In genomic region chr7:154120825-154121224, GRCh38 we compare ENCODE assay signal across 5 cellular contexts.
A peak's percentile ranks its signal among the peaks of the same experiment; 100 is the strongest.
DNase-seq lines count a peak whose midpoint lies in the region; ATAC-seq, FAIRE-seq and TF ChIP-seq lines count a peak whose summit lies in the region.
"Not testable (repeated sequence)": the region's sequence is repeated elsewhere in the genome, so short reads cannot be mapped to it uniquely, and the experiment has no call there.

No MANE protein-coding gene starts in this region.

- not testable (repeated sequence) for H3K4me3 ChIP-seq in BLaER1; GM23338; H1 (ENCODE audit: extremely low read depth in 1 of 4, insufficient read depth in 2 of 4, low read depth in 3 of 4, low read length in 4 of 4); endodermal cell (ENCODE audit: low read length)
- peak overlapping the region in 1 of 10 experiments; percentile 37; a peak in 1 of 20 replicates for H3K4me3 ChIP-seq in BLaER1 treated with 17β-estradiol and CSF1 and Interleukin-3, amounts not matched to agents 10 nM and 100 nM

- H3K4me1 ChIP-seq in BLaER1 = peaks cover 25% of the 10 kb centered on the region
- peaks cover 0 to 23% (median 12%) of the 10 kb centered on the region in 10 experiments; a peak in 14 of 20 replicates for H3K4me1 ChIP-seq in BLaER1 treated with 17β-estradiol and CSF1 and Interleukin-3, amounts not matched to agents 10 nM and 100 nM
- H3K4me1 ChIP-seq in GM23338 (ENCODE audit: insufficient read depth); H1 (replicated peaks in 1 of 4; ENCODE audit: control insufficient read depth in 3 of 4, insufficient read depth in 4 of 4, low read length in 3 of 4); endodermal cell (ENCODE audit: control insufficient read depth, insufficient read depth, low read length): not testable (repeated sequence)

- peak overlapping the region; percentile 49; the same call in 1 of the 2 replicates for H3K27ac ChIP-seq in BLaER1
- H3K27ac ChIP-seq in BLaER1 treated with 17β-estradiol and CSF1 and Interleukin-3, amounts not matched to agents 10 nM and 100 nM = peak overlapping the region in 1 of 11 experiments; percentile 55; a peak in 3 of 22 replicates
- not testable (repeated sequence) for H3K27ac ChIP-seq in GM23338 (ENCODE audit: low read depth); H1 (ENCODE audit: low read depth, low read length); endodermal cell (ENCODE audit: low read depth, low read length)

- H4K20me1 ChIP-seq in BLaER1; BLaER1 treated with 17β-estradiol and CSF1 and Interleukin-3, amounts not matched to agents 10 nM and 100 nM; GM23338 (replicated peaks; ENCODE audit: insufficient read depth); H1 (replicated peaks in 1 of 2; ENCODE audit: control insufficient read depth in 1 of 2, insufficient read depth in 2 of 2, low read length in 2 of 2): not testable (repeated sequence)

- not testable (repeated sequence) for H3K9me3 Mint-ChIP-seq in GM23338, endodermal cell

- not testable (repeated sequence) for H2AFZ ChIP-seq in GM23338; H1 (ENCODE audit: low read length)

- H2BK15ac ChIP-seq in H1 (ENCODE audit: low read length) = not testable (repeated sequence)

- H3K9me3 ChIP-seq in BLaER1; BLaER1 treated with 17β-estradiol and CSF1 and Interleukin-3, amounts not matched to agents 10 nM and 100 nM (replicated peaks in 1 of 11); H1 (ENCODE audit: insufficient read depth in 2 of 2, low read depth in 1 of 2, low read length in 1 of 2); endodermal cell (ENCODE audit: control insufficient read depth, low read length): not testable (repeated sequence)

- H3F3A ChIP-seq in GM23338 (replicated peaks; ENCODE audit: low read depth) = not testable (repeated sequence)

- H3K23me2 ChIP-seq in H1 (ENCODE audit: low read depth, low read length) = not testable (repeated sequence)

- not testable (repeated sequence) for H3K18ac ChIP-seq in H1 (ENCODE audit: extremely low read depth, low read length)

- peak overlapping the region; percentile 67 for H3K4me2 ChIP-seq in BLaER1
- peak overlapping the region in 9 of 11 experiments; percentile 29 to 78 (median 64); a peak in 17 of 22 replicates for H3K4me2 ChIP-seq in BLaER1 treated with 17β-estradiol and CSF1 and Interleukin-3, amounts not matched to agents 10 nM and 100 nM
- H3K4me2 ChIP-seq in GM23338; H1 (ENCODE audit: insufficient read depth in 1 of 2, low read depth in 2 of 2, low read length in 2 of 2): not testable (repeated sequence)

- H3K36me3 Mint-ChIP-seq in GM23338 (ENCODE audit: low read depth); endodermal cell (ENCODE audit: low read depth): not testable (repeated sequence)

- H2BK20ac ChIP-seq in H1 (ENCODE audit: low read length) = not testable (repeated sequence)

- not testable (repeated sequence) for H3K27ac Mint-ChIP-seq in GM23338, endodermal cell

- not testable (repeated sequence) for H4K8ac ChIP-seq in H1 (ENCODE audit: extremely low read depth, insufficient read depth, low read length)

- H3K79me2 ChIP-seq in GM23338 (replicated peaks; ENCODE audit: insufficient read depth); H1 (ENCODE audit: control insufficient read depth in 1 of 2, insufficient read depth in 2 of 2, low read length in 2 of 2): not testable (repeated sequence)

- TF ChIP-seq RAD21 in H1 (IDR thresholded peaks at IDR 0.05 in 1 of 2, conservative IDR thresholded peaks at IDR 0.05 in 1 of 2; ENCODE audit: low read depth in 2 of 2, low read length in 2 of 2) = not testable (repeated sequence)

- H3K36me3 ChIP-seq in BLaER1; BLaER1 treated with 17β-estradiol and CSF1 and Interleukin-3, amounts not matched to agents 10 nM and 100 nM; GM23338 (ENCODE audit: insufficient read depth); H1 (ENCODE audit: control insufficient read depth in 2 of 4, insufficient read depth in 4 of 4, low read length in 3 of 4); endodermal cell (ENCODE audit: control insufficient read depth, insufficient read depth, low read length): not testable (repeated sequence)

- not testable (repeated sequence) for H3K9me2 ChIP-seq in GM23338 (ENCODE audit: insufficient read depth)

- POLR2A ChIA-PET in H1 (lab: Charles Lee; ENCODE audit: partially characterized antibody) = not testable (repeated sequence)

- not testable (repeated sequence) for H4K5ac ChIP-seq in H1 (ENCODE audit: insufficient read length, low read depth, low read length)

- H3K9ac ChIP-seq in BLaER1; H1 (replicated peaks in 1 of 4; ENCODE audit: extremely low read depth in 1 of 4, low read depth in 3 of 4, low read length in 3 of 4); endodermal cell (ENCODE audit: extremely low read depth, low read length, poor library complexity, severe bottlenecking): not testable (repeated sequence)
- H3K9ac ChIP-seq in BLaER1 treated with 17β-estradiol and CSF1 and Interleukin-3, amounts not matched to agents 10 nM and 100 nM = 0 out of 22 replicates have a peak overlapping the region, but pooled peaks of 1 of the 11 experiments have one; percentile 12

- not testable (repeated sequence) for H2BK12ac ChIP-seq in H1 (ENCODE audit: low read depth, low read length)

- TF ChIP-seq CTCF in GM23338 (conservative IDR thresholded peaks at IDR 0.05; ENCODE audit: low read depth in 2 of 2); H1 (IDR thresholded peaks at IDR 0.05; ENCODE audit: control extremely low read depth in 1 of 3, insufficient read depth in 1 of 3, low read depth in 1 of 3, low read length in 3 of 3); endodermal cell (conservative IDR thresholded peaks at IDR 0.05): not testable (repeated sequence)

- FAIRE-seq in H1 (lab: Jason Lieb, UNC) = peak; percentile 81

- peak; percentile 53 for ATAC-seq in GM23338

- H3K27me3 ChIP-seq in BLaER1; BLaER1 treated with 17β-estradiol and CSF1 and Interleukin-3, amounts not matched to agents 10 nM and 100 nM; GM23338 (ENCODE audit: insufficient read depth); H1 (replicated peaks in 1 of 4; ENCODE audit: control insufficient read depth in 3 of 4, extremely low read depth in 1 of 4, insufficient read depth in 3 of 4, low read length in 3 of 4); endodermal cell (ENCODE audit: control insufficient read depth, insufficient read depth, low read length, poor library complexity, severe bottlenecking): not testable (repeated sequence)

- not testable (repeated sequence) for TF ChIP-seq EP300 in H1 (IDR thresholded peaks at IDR 0.05; ENCODE audit: borderline replicate concordance in 1 of 2, low read depth in 2 of 2, low read length in 2 of 2)

- H3K4ac ChIP-seq in H1 (replicated peaks; ENCODE audit: insufficient read length, low read depth, low read length) = not testable (repeated sequence)

- not testable (repeated sequence) for H3K27me3 Mint-ChIP-seq in GM23338 (ENCODE audit: insufficient read depth, low read depth, poor library complexity); endodermal cell (ENCODE audit: insufficient read depth)

- H3K14ac ChIP-seq in H1 (ENCODE audit: insufficient read length) = not testable (repeated sequence)

- not testable (repeated sequence) for H3K56ac ChIP-seq in H1 (replicated peaks; ENCODE audit: insufficient read length, low read depth, low read length)

- H2BK120ac ChIP-seq in H1 (replicated peaks; ENCODE audit: low read depth, low read length) = not testable (repeated sequence)

- CTCF ChIA-PET in H1 (lab: Charles Lee; ENCODE audit: partially characterized antibody) = not testable (repeated sequence)

- 73% methylated on average over 5 of the region's 5 CpGs; no CpG with 5 or more reads in 1 of the 2 experiments for WGBS in H1 (ENCODE audit: extremely low coverage in 1 of 2, insufficient coverage in 1 of 2, insufficient read length in 1 of 2, insufficient replicate concordance in 2 of 2, low coverage in 1 of 2, low lambda C conversion rate in 2 of 2, missing lambda C conversion rate in 1 of 2), 2 experiments
- 69 to 80% methylated on average over 3 to 5 of the region's 5 CpGs for WGBS in endodermal cell (ENCODE audit: insufficient coverage in 1 of 2, insufficient read length in 1 of 2), 2 experiments

- TF ChIP-seq POLR2A in H1 (IDR thresholded peaks at IDR 0.05; ENCODE audit: control extremely low read depth in 1 of 2, low read depth in 2 of 2, low read length in 2 of 2) = not testable (repeated sequence)

- not testable (repeated sequence) for DNase-seq in GM23338 (ENCODE audit: low spot score); H1 (ENCODE audit: low read depth in 1 of 2, low spot score in 2 of 2)
- DNase-seq in endodermal cell = peak; percentile 52

- H3K4me3 Mint-ChIP-seq in GM23338, endodermal cell: not testable (repeated sequence)

- H3K4me1 Mint-ChIP-seq in GM23338 (peaks cover 12% of the 10 kb centered on the region), endodermal cell (peaks cover 15% of the 10 kb centered on the region)

- H4K91ac ChIP-seq in H1 (replicated peaks; ENCODE audit: insufficient read length, low read length) = not testable (repeated sequence)

- not testable (repeated sequence) for H3K23ac ChIP-seq in H1 (ENCODE audit: insufficient read length)

- H2AK5ac ChIP-seq in H1 (ENCODE audit: low read depth, low read length) = not testable (repeated sequence)

- H3K79me1 ChIP-seq in H1 (ENCODE audit: low read depth, low read length) = not testable (repeated sequence)

- not testable (repeated sequence) for H2BK5ac ChIP-seq in H1 (ENCODE audit: low read depth, low read length)
